In genomic region chr11:83061883-83062282, GRCh38 we compare ENCODE assay signal across 8 cellular contexts. TPM values are rescaled to one million over a fixed set of nuclear protein-coding genes. Genes with fewer than 3 reads are reported as not detected.
A peak's percentile ranks its signal among the peaks of the same experiment; 100 is the strongest.
DNase-seq lines count a peak whose midpoint lies in the region; ATAC-seq and TF ChIP-seq lines count a peak whose summit lies in the region.

No MANE protein-coding gene starts in this region.

- H3K36me3 Mint-ChIP-seq in activated CD8-positive, alpha-beta T cell treated with anti-CD3 and anti-CD28 coated beads for 36 hours (ENCODE audit: low read depth), result peaks cover 28% of the 10 kb centered on the region

- no peaks in the 10 kb centered on the region for H3K27me3 Mint-ChIP-seq in activated CD8-positive, alpha-beta T cell treated with anti-CD3 and anti-CD28 coated beads for 36 hours

- intact Hi-C loops in activated CD8-positive, alpha-beta T cell treated with anti-CD3 and anti-CD28 coated beads for 36 hours (cut with micrococcal nuclease), result no loop called here

- peak overlapping the region; percentile 53; the same call in 1 of the 2 replicates for H3K4me3 ChIP-seq in GM12865 (ENCODE audit: low read depth, low read length)

- peaks cover 14% of the 10 kb centered on the region for H3K9me3 Mint-ChIP-seq in activated CD8-positive, alpha-beta T cell treated with anti-CD3 and anti-CD28 coated beads for 36 hours

- TF ChIP-seq CTCF in GM12865 (IDR thresholded peaks at IDR 0.05; ENCODE audit: insufficient read depth, low read depth, low read length, missing control alignments), result no peak
- TF ChIP-seq CTCF in activated CD8-positive, alpha-beta T cell treated with anti-CD3 and anti-CD28 coated beads for 36 hours (IDR thresholded peaks at IDR 0.05), result no peak

- H3K4me3 Mint-ChIP-seq in activated CD8-positive, alpha-beta T cell treated with anti-CD3 and anti-CD28 coated beads for 36 hours, result peak overlapping the region; percentile 73

- peaks cover 63% of the 10 kb centered on the region for H3K4me1 Mint-ChIP-seq in activated CD8-positive, alpha-beta T cell treated with anti-CD3 and anti-CD28 coated beads for 36 hours (ENCODE audit: low read depth)

- CTCF ChIA-PET in activated CD8-positive, alpha-beta T cell treated with anti-CD3 and anti-CD28 coated beads for 36 hours (lab: Charles Lee), result interaction anchor here (1.5 to 1.9 kb wide), 2 partner anchors 10 to 66 kb away, joined by 4 read pairs; no protein-coding TSS in a partner anchor

- ATAC-seq in GM19397 (IDR thresholded peaks at IDR 0.05; ENCODE audit: unreplicated experiment) (peak; percentile 70), HG03097 (IDR thresholded peaks at IDR 0.05; ENCODE audit: low FRiP score, unreplicated experiment) (peak; percentile 72)
- peak; percentile 58 for ATAC-seq in activated CD8-positive, alpha-beta T cell treated with anti-CD3 and anti-CD28 coated beads for 36 hours

- peak; percentile 92 for DNase-seq in GM12865 (ENCODE audit: low read depth)
- DNase-seq in activated CD8-positive, alpha-beta T cell treated with anti-CD3 and anti-CD28 coated beads for 36 hours, result no peak
- DNase-seq in HuH-7 (ENCODE audit: low spot score), result no peak
- DNase-seq in epidermal melanocyte (ENCODE audit: insufficient read length, low spot score), result no peak
- DNase-seq in NCI-H69 (lab: John Stamatoyannopoulos, UW), result no peak
- no peak for DNase-seq in Kasumi-1 (lab: John Stamatoyannopoulos, UW)

- peak overlapping the region; percentile 94 for H3K27ac Mint-ChIP-seq in activated CD8-positive, alpha-beta T cell treated with anti-CD3 and anti-CD28 coated beads for 36 hours

- POLR2A ChIA-PET in activated CD8-positive, alpha-beta T cell treated with anti-CD3 and anti-CD28 coated beads for 36 hours (lab: Charles Lee), result interaction anchor here (0.7 to 3.2 kb wide), 10 partner anchors 10 to 95 kb away, joined by 3 to 35 read pairs (median 4); partner anchors contain the start of genes PCF11 and RAB30

RNA-seq across cellular contexts. Expression of gene RAB30, which starts 9.8 kb away (rescaled TPM):
- total RNA-seq in activated CD8-positive, alpha-beta T cell treated with anti-CD3 and anti-CD28 coated beads for 36 hours, result 10 to 100 TPM in 1 of 2 experiments, 1 to 10 TPM in 1; 9.8 to 10.9 TPM
